Comparison of ENCODE assay signal across 13 cellular contexts in the genomic region with DNA sequence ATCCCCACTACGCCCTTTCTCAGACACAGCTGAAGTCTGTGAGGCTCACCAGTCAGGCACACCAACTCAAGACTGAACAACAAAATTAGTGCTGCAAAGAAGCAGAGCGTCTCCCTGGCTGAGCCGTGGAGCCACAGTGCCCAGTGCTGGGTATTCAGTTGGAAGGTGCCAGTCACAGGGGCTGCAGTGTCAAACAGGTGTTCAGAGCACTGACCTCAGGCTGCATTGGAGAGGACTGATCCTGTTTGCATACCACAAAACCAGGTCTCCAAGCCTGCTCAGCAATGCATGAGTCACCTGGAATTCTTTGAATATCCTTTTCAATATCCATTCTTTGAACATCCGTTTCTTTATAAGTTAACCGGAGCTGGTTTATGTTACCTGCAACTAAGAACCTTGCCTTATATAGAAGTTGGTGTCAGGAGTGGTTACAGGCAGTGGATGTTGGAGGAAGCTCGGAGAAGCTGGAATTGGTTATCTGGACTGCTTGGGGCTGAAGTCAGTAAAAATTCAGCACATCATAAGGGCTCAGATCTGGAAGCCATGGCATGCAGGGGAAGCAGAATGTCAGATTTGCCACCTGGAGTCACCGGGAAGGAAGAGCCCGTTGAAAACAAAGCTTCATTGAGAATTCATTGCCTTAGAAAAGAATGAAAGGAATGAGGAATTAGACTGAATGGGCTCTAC. TPM values are rescaled to one million over a fixed set of nuclear protein-coding genes. Genes with fewer than 3 reads are reported as not detected.
A peak's percentile ranks its signal among the peaks of the same experiment; 100 is the strongest.
DNase-seq lines count a peak whose midpoint lies in the region; ATAC-seq and TF ChIP-seq lines count a peak whose summit lies in the region.
"Had no signal": no experiment of that assay in that cellular context is flagged by ENCODE, and none has a peak within 500 bp of the region (broad histone marks: within the 10 kb centered on the region; RNA-seq: fewer than 3 reads in every experiment).

No MANE protein-coding gene starts in this region.

- in situ Hi-C loops in astrocyte of the spinal cord (cut with HindIII; ENCODE audit: low sequenced_read_pairs) = no loop called here

- no peaks in the 10 kb centered on the region for H3K4me1 ChIP-seq in left lung

- peaks cover 26% of the 10 kb centered on the region for H3K4me1 Mint-ChIP-seq in HFFc6 (ENCODE audit: low read depth)

- H3K4me3 Mint-ChIP-seq in HFFc6 = peak overlapping the region; percentile 44
- H3K4me3 Mint-ChIP-seq: activated T-cell treated with anti-CD3 and anti-CD28 coated beads, Interleukin-2, amount 50 U/mL, for 72 hours; CD4-positive, alpha-beta T cell had no signal

- no peaks in the 10 kb centered on the region for H3K36me3 ChIP-seq in left lung

- peaks cover 5% of the 10 kb centered on the region; the same call in 1 of the 2 replicates for H3K36me3 Mint-ChIP-seq in HFFc6 (ENCODE audit: low read depth)

- intact Hi-C loops in left lung (cut with DNase I) = no loop called here

- peak; percentile 34 for DNase-seq in AG20443 (ENCODE audit: low spot score)
- DNase-seq in HFFc6 = peak; percentile 8
- DNase-seq in astrocyte of the spinal cord (ENCODE audit: low read depth, low spot score) = peak; percentile 14
- peak in 1 of 2 donors; percentile 34 for DNase-seq in left lung
- DNase-seq in T-helper 2 cell = no peak
- DNase-seq in GM20000 (ENCODE audit: low spot score) = no peak
- no peak for DNase-seq in KG1 (lab: John Stamatoyannopoulos, UW)
- DNase-seq: activated T-cell treated with anti-CD3 and anti-CD28 coated beads, Interleukin-2, amount 50 U/mL, for 72 hours; CD4-positive, alpha-beta T cell; effector CD8-positive, alpha-beta T cell; NCI-H187; stimulated activated CD4-positive, alpha-beta T cell treated with anti-CD3 and anti-CD28 coated beads, Interleukin-4, amount 100 ng/mL, for 1 hour had no signal

- H3K27me3 Mint-ChIP-seq in HFFc6 (ENCODE audit: insufficient read depth) = peaks cover 7% of the 10 kb centered on the region; the same call in 1 of the 2 replicates

- no peak overlapping the region for H3K27ac Mint-ChIP-seq in HFFc6
- H3K27ac Mint-ChIP-seq: activated T-cell treated with anti-CD3 and anti-CD28 coated beads, Interleukin-2, amount 50 U/mL, for 72 hours; CD4-positive, alpha-beta T cell had no signal

- peaks cover 0 to 19% of the 10 kb centered on the region in 2 donors for H3K27me3 ChIP-seq in left lung

- H3K27ac ChIP-seq in left lung = no peak overlapping the region

- TF ChIP-seq CTCF in HFFc6 (IDR thresholded peaks at IDR 0.05) (no peak), astrocyte of the spinal cord (IDR thresholded peaks at IDR 0.05; ENCODE audit: low read depth, low read length) (no peak), left lung (IDR thresholded peaks at IDR 0.05) (no peak), GM20000 (IDR thresholded peaks at IDR 0.05; ENCODE audit: extremely low read depth, missing control alignments) (no peak)

- no peaks in the 10 kb centered on the region for H3K9me3 ChIP-seq in left lung

- H3K4me3 ChIP-seq in astrocyte of the spinal cord (ENCODE audit: low read depth, low read length) (no peak overlapping the region), left lung (no peak overlapping the region)

- H3K9me3 Mint-ChIP-seq in HFFc6 = peaks cover 4% of the 10 kb centered on the region; the same call in 1 of the 2 replicates
- H3K9me3 Mint-ChIP-seq: activated T-cell treated with anti-CD3 and anti-CD28 coated beads, Interleukin-2, amount 50 U/mL, for 72 hours; CD4-positive, alpha-beta T cell had no signal

- ATAC-seq in left lung (peak; percentile 93), GM19351 (IDR thresholded peaks at IDR 0.05; ENCODE audit: unreplicated experiment) (no peak)
- ATAC-seq: activated T-cell treated with anti-CD3 and anti-CD28 coated beads, Interleukin-2, amount 50 U/mL, for 72 hours had no signal

RNA-seq across cellular contexts. Expression of gene PDGFB, which starts 30.3 kb away (rescaled TPM):
- not detected for total RNA-seq in HFFc6 (2021; fragmentation: NEBNext Ultra II Directional; extraction: Animal tissue kit (Norgen Biotek cat#: 25700))
- 10 to 100 TPM; 21.9 to 28.2 TPM for total RNA-seq in left lung

Comparison
In these comparisons a context has a peak if more than half of its experiments do, and no peak if none do; other contexts are left out.
1. DNase-seq: peak in AG20443 (single experiment), HFFc6 (single experiment) and astrocyte of the spinal cord (single experiment); none in T-helper 2 cell (0 of 5), GM20000 (single experiment) and KG1 (single experiment).
2. RNA of gene PDGFB, which starts 30.3 kb away (total RNA-seq): 21.9 to 28.2 TPM in left lung; not detected in HFFc6; every median in the first group is over 10 times any median in the second.